Comparison of ENCODE assay signal across 24 cellular contexts in genomic region chr10:122120008-122120744, GRCh38.
DNase-seq lines count a peak whose midpoint lies in the region; ATAC-seq, FAIRE-seq and TF ChIP-seq lines count a peak whose summit lies in the region.
"Had no signal": no experiment of that assay in that cellular context is flagged by ENCODE, and none has a peak within 500 bp of the region (broad histone marks: within the 10 kb centered on the region; RNA-seq: fewer than 3 reads in every experiment).

No MANE protein-coding gene starts in this region.

- H3K4me3 Mint-ChIP-seq in GM23338 = no peak overlapping the region
- H3K4me3 Mint-ChIP-seq: activated B cell treated with CpG ODN at 0.5 μM for 24 hours; activated naive CD4-positive, alpha-beta T cell treated with anti-CD3 and anti-CD28 coated beads, Interleukin-2, amount 10 ng/mL, durations not matched to agents 7 days and 5 days; activated T-helper 1 cell treated with anti-CD3 and anti-CD28 coated beads, Interleukin-12 subunit alpha, Interleukin-12 subunit beta, Interleukin-2, Interleukin-4 antibody, amounts not matched to agents 30 ng/mL and 10 ng/mL and 1 ng/mL, durations not matched to agents 14 hours and 24 hours and 36 hours; CD4-positive, alpha-beta memory T cell; stimulated activated naive B cell treated with anti-CD40 and anti-IgM and Interleukin-4, amounts not matched to agents 10 μg/mL and 1 μg/mL and 100 μg/mL, for 72 hours had no signal

- H3K4me1 ChIP-seq in GM23338 (ENCODE audit: insufficient read depth) = peaks cover 27% of the 10 kb centered on the region
- peaks cover 0 to 33% of the 10 kb centered on the region in 2 donors for H3K4me1 ChIP-seq in left lung
- H3K4me1 ChIP-seq in skeletal muscle tissue (ENCODE audit: control insufficient read depth in 3 of 3, insufficient read depth in 3 of 3, low read length in 3 of 3) = peaks cover 23 to 58% (median 34%) of the 10 kb centered on the region in 3 donors

- H4K20me1 ChIP-seq in GM23338 (replicated peaks; ENCODE audit: insufficient read depth) = no peaks in the 10 kb centered on the region; the same call in 1 of the 2 replicates

- H3K27ac ChIP-seq in GM23338 (ENCODE audit: low read depth) = 0 out of 2 replicates have a peak overlapping the region, but pooled peaks have one; percentile 26
- peak overlapping the region; percentile 14 to 75 for H3K27ac ChIP-seq in left lung
- peak overlapping the region; percentile 36 for H3K27ac ChIP-seq in skeletal muscle tissue (ENCODE audit: low read depth, low read length)

- no peaks in the 10 kb centered on the region for H3K9me3 ChIP-seq in left lung
- H3K9me3 ChIP-seq in skeletal muscle tissue (ENCODE audit: control insufficient read depth in 3 of 3, low read length in 3 of 3) = no peaks in the 10 kb centered on the region

- TF ChIP-seq CTCF in GM23338 (conservative IDR thresholded peaks at IDR 0.05; ENCODE audit: low read depth in 2 of 2) (no peak), left lung (IDR thresholded peaks at IDR 0.05) (no peak)

- no peaks in the 10 kb centered on the region for H3K9me2 ChIP-seq in GM23338 (ENCODE audit: insufficient read depth)

- ATAC-seq in GM23338 = peak; percentile 58
- no peak for ATAC-seq in left lung
- ATAC-seq: Right ventricle myocardium inferior; stimulated activated naive B cell treated with anti-CD40 and anti-IgM and Interleukin-4, amounts not matched to agents 10 μg/mL and 1 μg/mL and 100 μg/mL, for 72 hours had no signal

- H3K79me2 ChIP-seq in GM23338 (replicated peaks; ENCODE audit: insufficient read depth) = peaks cover 52% of the 10 kb centered on the region

- H3K9ac ChIP-seq in skeletal muscle tissue (ENCODE audit: low read depth in 1 of 3, low read length in 3 of 3) = no peak overlapping the region

- intact Hi-C loops in left lung (cut with DNase I) = no loop called here

- no peak overlapping the region for H3K4me2 ChIP-seq in GM23338

- H3K4me1 Mint-ChIP-seq in GM23338 = peaks cover 36% of the 10 kb centered on the region
- H3K4me1 Mint-ChIP-seq: activated B cell treated with CpG ODN at 0.5 μM for 24 hours; activated naive CD4-positive, alpha-beta T cell treated with anti-CD3 and anti-CD28 coated beads, Interleukin-2, amount 10 ng/mL, durations not matched to agents 7 days and 5 days; CD4-positive, alpha-beta memory T cell; stimulated activated naive B cell treated with anti-CD40 and anti-IgM and Interleukin-4, amounts not matched to agents 10 μg/mL and 1 μg/mL and 100 μg/mL, for 72 hours had no signal

- DNase-seq in GM23338 (ENCODE audit: low spot score) (no peak), NCI-H510A (lab: John Stamatoyannopoulos, UW) (peak; percentile 80), left lung (no peak), NCI-H2196 treated with DMSO at 0.1 percent for 48 hours (lab: John Stamatoyannopoulos, UW; ENCODE audit: unreplicated experiment) (no peak), DMS153 (lab: John Stamatoyannopoulos, UW) (no peak), H54 (ENCODE audit: insufficient read length, low spot score) (no peak)
- DNase-seq: activated B cell treated with CpG ODN at 0.5 μM for 24 hours; activated naive CD4-positive, alpha-beta T cell treated with anti-CD3 and anti-CD28 coated beads, Interleukin-2, amount 10 ng/mL, durations not matched to agents 7 days and 5 days; amygdala; CD4-positive, alpha-beta memory T cell; cortex of kidney; MV-4-11; NCI-H2227 treated with DMSO at 0.1 percent for 48 hours; NCI-H748 treated with DMSO at 0.1 percent for 48 hours; retina; stimulated activated CD4-positive, alpha-beta T cell treated with anti-CD3 and anti-CD28 coated beads, Interleukin-12 subunit alpha, Interleukin-12 subunit beta, amount 100 ng/mL, for 4 hours; stimulated activated CD4-positive, alpha-beta T cell treated with anti-CD3 and anti-CD28 coated beads, Interleukin-4, amount 100 ng/mL, for 24 hours; stimulated activated naive B cell treated with anti-CD40 and anti-IgM and Interleukin-4, amounts not matched to agents 10 μg/mL and 1 μg/mL and 100 μg/mL, for 72 hours; T-helper 9 cell had no signal

- H3K4me3 ChIP-seq in GM23338 (no peak overlapping the region), left lung (no peak overlapping the region), skeletal muscle tissue (ENCODE audit: low read length in 3 of 3) (no peak overlapping the region)

- H3K36me3 ChIP-seq in GM23338 (ENCODE audit: insufficient read depth) = no peaks in the 10 kb centered on the region
- no peaks in the 10 kb centered on the region for H3K36me3 ChIP-seq in left lung
- peaks cover 13 to 16% (median 14%) of the 10 kb centered on the region in 3 donors for H3K36me3 ChIP-seq in skeletal muscle tissue (ENCODE audit: control insufficient read depth in 3 of 3, insufficient read depth in 3 of 3, low read length in 3 of 3)

- no peak for FAIRE-seq in H54 (lab: Jason Lieb, UNC)
- FAIRE-seq: bronchial epithelial cell, G401.6 had no signal

- H3K27me3 Mint-ChIP-seq in GM23338 (ENCODE audit: insufficient read depth, low read depth, poor library complexity) = peaks cover 6% of the 10 kb centered on the region

- H3K27ac Mint-ChIP-seq in GM23338 = peak overlapping the region; percentile 60; the same call in 1 of the 2 replicates
- H3K27ac Mint-ChIP-seq: activated B cell treated with CpG ODN at 0.5 μM for 24 hours; activated naive CD4-positive, alpha-beta T cell treated with anti-CD3 and anti-CD28 coated beads, Interleukin-2, amount 10 ng/mL, durations not matched to agents 7 days and 5 days; activated T-helper 1 cell treated with anti-CD3 and anti-CD28 coated beads, Interleukin-12 subunit alpha, Interleukin-12 subunit beta, Interleukin-2, Interleukin-4 antibody, amounts not matched to agents 30 ng/mL and 10 ng/mL and 1 ng/mL, durations not matched to agents 14 hours and 24 hours and 36 hours; CD4-positive, alpha-beta memory T cell; stimulated activated naive B cell treated with anti-CD40 and anti-IgM and Interleukin-4, amounts not matched to agents 10 μg/mL and 1 μg/mL and 100 μg/mL, for 72 hours had no signal

- H3K27me3 ChIP-seq in GM23338 (ENCODE audit: insufficient read depth) = no peaks in the 10 kb centered on the region
- no peaks in the 10 kb centered on the region for H3K27me3 ChIP-seq in left lung
- no peaks in the 10 kb centered on the region for H3K27me3 ChIP-seq in skeletal muscle tissue (ENCODE audit: control insufficient read depth in 3 of 3, insufficient read depth in 3 of 3, low read length in 3 of 3)

- H3K36me3 Mint-ChIP-seq in GM23338 (ENCODE audit: low read depth) = no peaks in the 10 kb centered on the region; the same call in 2 of the 3 replicates
- H3K36me3 Mint-ChIP-seq: activated naive CD4-positive, alpha-beta T cell treated with anti-CD3 and anti-CD28 coated beads, Interleukin-2, amount 10 ng/mL, durations not matched to agents 7 days and 5 days; CD4-positive, alpha-beta memory T cell; stimulated activated naive B cell treated with anti-CD40 and anti-IgM and Interleukin-4, amounts not matched to agents 10 μg/mL and 1 μg/mL and 100 μg/mL, for 72 hours had no signal

- H2AFZ ChIP-seq in GM23338 = no peak overlapping the region

- H3K9me3 Mint-ChIP-seq in GM23338 = no peaks in the 10 kb centered on the region; the same call in 2 of the 3 replicates
- H3K9me3 Mint-ChIP-seq: activated B cell treated with CpG ODN at 0.5 μM for 24 hours; activated naive CD4-positive, alpha-beta T cell treated with anti-CD3 and anti-CD28 coated beads, Interleukin-2, amount 10 ng/mL, durations not matched to agents 7 days and 5 days; activated T-helper 1 cell treated with anti-CD3 and anti-CD28 coated beads, Interleukin-12 subunit alpha, Interleukin-12 subunit beta, Interleukin-2, Interleukin-4 antibody, amounts not matched to agents 30 ng/mL and 10 ng/mL and 1 ng/mL, durations not matched to agents 14 hours and 24 hours and 36 hours; CD4-positive, alpha-beta memory T cell; stimulated activated naive B cell treated with anti-CD40 and anti-IgM and Interleukin-4, amounts not matched to agents 10 μg/mL and 1 μg/mL and 100 μg/mL, for 72 hours had no signal

- no peak for TF ChIP-seq POLR2A in H54 (IDR thresholded peaks at IDR 0.05; ENCODE audit: low read depth, low read length)

- H3F3A ChIP-seq in GM23338 (replicated peaks; ENCODE audit: low read depth) = no peaks in the 10 kb centered on the region

TF ChIP-seq in GM23338, 12 proteins besides CTCF, POLR2A, EP300 and RAD21 (continues in another document):
- TF ChIP-seq ZNF331 (CRISPR knock-in tag; IDR thresholded peaks at IDR 0.05; ENCODE audit: low read depth) (no peak), CREB1 (CRISPR knock-in tag; IDR thresholded peaks at IDR 0.05; ENCODE audit: low read depth) (no peak), EZH2 (IDR thresholded peaks at IDR 0.05; ENCODE audit: low read depth, unreplicated experiment) (no peak), STAT1 (IDR thresholded peaks at IDR 0.05; ENCODE audit: unreplicated experiment) (no peak), POLR2AphosphoS5 (IDR thresholded peaks at IDR 0.05; ENCODE audit: low read depth) (no peak), NANOG (IDR thresholded peaks at IDR 0.05; ENCODE audit: borderline replicate concordance) (no peak), REST (IDR thresholded peaks at IDR 0.05; ENCODE audit: unreplicated experiment) (no peak)
